ENCODE assay signal across 10 cellular contexts in genomic region chr6:45737331-45738056, GRCh38.
DNase-seq lines count a peak whose midpoint lies in the region; ATAC-seq and TF ChIP-seq lines count a peak whose summit lies in the region.
"Had no signal": no experiment of that assay in that cellular context is flagged by ENCODE, and none has a peak within 500 bp of the region (broad histone marks: within the 10 kb centered on the region; RNA-seq: fewer than 3 reads in every experiment).

No MANE protein-coding gene starts in this region.

- peaks cover 76% of the 10 kb centered on the region for H3K4me1 ChIP-seq in KMS-11 (ENCODE audit: low read depth, poor library complexity, severe bottlenecking)

- H3K27me3 ChIP-seq in KMS-11 (ENCODE audit: insufficient read depth, low read depth), result no peaks in the 10 kb centered on the region
- H3K27me3 ChIP-seq: SJSA1 had no signal

- H2AFZ ChIP-seq in KMS-11 (ENCODE audit: low read depth), result no peak overlapping the region

- peak overlapping the region; percentile 69 for H3K27ac ChIP-seq in KMS-11
- H3K27ac ChIP-seq: SJSA1 had no signal

- peak overlapping the region; percentile 96 for H3K4me2 ChIP-seq in KMS-11

- peak overlapping the region; percentile 24; the same call in 1 of the 2 replicates for H3K9ac ChIP-seq in KMS-11

- H3K79me2 ChIP-seq in KMS-11 (ENCODE audit: insufficient read depth, low read depth), result no peaks in the 10 kb centered on the region

- peaks cover 27% of the 10 kb centered on the region for H3K4me1 Mint-ChIP-seq in activated naive CD4-positive, alpha-beta T cell treated with anti-CD3 and anti-CD28 coated beads, Interleukin-2, amount 50 U/mL, for 24 hours

- H3K36me3 ChIP-seq in KMS-11 (ENCODE audit: insufficient read depth), result no peaks in the 10 kb centered on the region
- H3K36me3 ChIP-seq: SJSA1 had no signal

- H3K9me3 Mint-ChIP-seq in activated naive CD4-positive, alpha-beta T cell treated with anti-CD3 and anti-CD28 coated beads, Interleukin-2, amount 50 U/mL, for 24 hours, result no peaks in the 10 kb centered on the region
- H3K9me3 Mint-ChIP-seq: naive B cell had no signal

- ATAC-seq in HG02571 (IDR thresholded peaks at IDR 0.05; ENCODE audit: unreplicated experiment), result peak; percentile 74
- peak; percentile 60 for ATAC-seq in stimulated activated naive CD8-positive, alpha-beta T cell treated with anti-CD3 and anti-CD28 coated beads, Interleukin-15, Interleukin-2, amounts not matched to agents 100 U/mL and 50 U/mL, for 24 hours

- H3K4me3 ChIP-seq in KMS-11 (IDR thresholded peaks at IDR 0.05; ENCODE audit: insufficient read depth, low read depth, low read length), result no peak overlapping the region
- H3K4me3 ChIP-seq: SJSA1 had no signal

- no peaks in the 10 kb centered on the region for H3K27me3 Mint-ChIP-seq in activated naive CD4-positive, alpha-beta T cell treated with anti-CD3 and anti-CD28 coated beads, Interleukin-2, amount 50 U/mL, for 24 hours

- H3K36me3 Mint-ChIP-seq in activated naive CD4-positive, alpha-beta T cell treated with anti-CD3 and anti-CD28 coated beads, Interleukin-2, amount 50 U/mL, for 24 hours, result no peaks in the 10 kb centered on the region
- H3K36me3 Mint-ChIP-seq: naive B cell had no signal

- peak overlapping the region; percentile 52 for H3K4me3 Mint-ChIP-seq in activated naive CD4-positive, alpha-beta T cell treated with anti-CD3 and anti-CD28 coated beads, Interleukin-2, amount 50 U/mL, for 24 hours

- no peak for TF ChIP-seq CTCF in KMS-11 (conservative IDR thresholded peaks at IDR 0.05; ENCODE audit: low read depth, low read length)

- no peaks in the 10 kb centered on the region for H4K20me1 ChIP-seq in KMS-11 (ENCODE audit: insufficient read depth)

- no peak for DNase-seq in activated naive CD4-positive, alpha-beta T cell treated with Interleukin-2 at 50 U/mL for 16 hours
- DNase-seq in stimulated activated naive CD8-positive, alpha-beta T cell treated with anti-CD3 and anti-CD28 coated beads, Interleukin-15, Interleukin-2, amounts not matched to agents 100 U/mL and 50 U/mL, for 24 hours, result no peak
- no peak for DNase-seq in DMS153 treated with DMSO at 0.1 percent for 48 hours (lab: John Stamatoyannopoulos, UW; ENCODE audit: unreplicated experiment)
- no peak for DNase-seq in islet precursor cell
- no peak for DNase-seq in NCI-H2196 treated with DMSO at 0.1 percent for 48 hours (lab: John Stamatoyannopoulos, UW; ENCODE audit: unreplicated experiment)
- DNase-seq: naive B cell had no signal

- peak overlapping the region; percentile 66 for H3K27ac Mint-ChIP-seq in activated naive CD4-positive, alpha-beta T cell treated with anti-CD3 and anti-CD28 coated beads, Interleukin-2, amount 50 U/mL, for 24 hours
